ENCODE assay signal across 14 cellular contexts in the genomic region with DNA sequence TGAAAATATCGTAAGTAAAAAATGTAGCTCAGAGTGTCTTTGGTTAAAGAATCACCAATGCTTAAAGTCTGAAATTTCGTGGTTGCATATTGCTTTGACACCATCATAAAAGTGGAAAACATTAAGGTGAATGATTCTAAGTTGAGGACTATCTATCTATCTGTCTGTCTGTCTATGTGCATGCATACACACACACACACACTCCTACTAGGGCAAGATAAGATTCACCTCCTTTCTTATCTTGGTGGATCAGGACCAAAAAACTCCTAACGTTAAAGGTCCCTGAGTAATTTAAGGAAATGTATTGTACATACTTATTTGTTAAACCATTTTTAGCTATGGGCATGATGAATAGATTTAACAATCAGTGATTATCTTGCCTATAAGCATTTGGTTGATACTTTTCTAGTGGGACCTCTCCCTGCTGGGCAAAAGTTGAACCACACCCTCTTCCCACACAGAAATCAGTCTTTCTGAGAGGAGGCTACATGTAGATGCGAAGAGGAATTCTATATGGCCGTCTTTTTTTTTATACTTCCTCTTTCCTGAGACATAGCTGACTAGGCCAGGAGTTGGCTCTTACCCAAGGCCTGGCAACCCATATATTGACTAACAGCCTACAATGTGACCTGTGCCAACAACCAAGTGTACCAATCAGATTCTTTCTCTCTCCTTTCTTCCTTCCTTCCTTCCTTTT. TPM values are rescaled to one million over a fixed set of nuclear protein-coding genes. Genes with fewer than 3 reads are reported as not detected.
DNase-seq lines count a peak whose midpoint lies in the region; ATAC-seq and TF ChIP-seq lines count a peak whose summit lies in the region.
"Had no signal": no experiment of that assay in that cellular context is flagged by ENCODE, and none has a peak within 500 bp of the region (broad histone marks: within the 10 kb centered on the region; RNA-seq: fewer than 3 reads in every experiment).

No MANE protein-coding gene starts in this region.

- no peak overlapping the region for H3K4me3 Mint-ChIP-seq in activated T-cell treated with anti-CD3 and anti-CD28 coated beads, Interleukin-2, amount 50 U/mL, for 24 hours
- H3K4me3 Mint-ChIP-seq in T-helper 17 cell, result no peak overlapping the region
- H3K4me3 Mint-ChIP-seq: T-helper 2 cell treated with Interferon-gamma antibody and Interleukin-4, amounts not matched to agents 5 μg/mL and 100 μg/mL, for 36 hours had no signal

- DNase-seq in activated T-cell treated with anti-CD3 and anti-CD28 coated beads, Interleukin-2, amount 50 U/mL, for 24 hours, result no peak
- DNase-seq in activated T-cell treated with anti-CD3 and anti-CD28 coated beads, Interleukin-2, amount 50 U/mL, for 1 hour, result no peak
- DNase-seq in T-helper 17 cell, result no peak
- DNase-seq in left cardiac atrium, result peak; percentile 37
- DNase-seq in thoracic aorta (ENCODE audit: low spot score), result no peak
- DNase-seq in mesenteric fat pad (ENCODE audit: low spot score), result no peak
- no peak for DNase-seq in dedifferentiated amniotic fluid mesenchymal stem cell (ENCODE audit: extremely low spot score)
- no peak for DNase-seq in sigmoid colon
- DNase-seq: activated gamma-delta T cell treated with Interleukin-2 at 50 U/mL for 16 hours; esophagus squamous epithelium; H7; NCI-H446; stimulated activated CD4-positive, alpha-beta T cell treated with anti-CD3 and anti-CD28 coated beads, Interleukin-1b, Interleukin-23, amount 100 ng/mL, for 48 hours had no signal

- no peak overlapping the region for H3K4me3 ChIP-seq in thoracic aorta
- H3K4me3 ChIP-seq in sigmoid colon, result no peak overlapping the region
- H3K4me3 ChIP-seq: esophagus squamous epithelium had no signal

- H3K9me3 Mint-ChIP-seq in activated T-cell treated with anti-CD3 and anti-CD28 coated beads, Interleukin-2, amount 50 U/mL, for 24 hours, result no peaks in the 10 kb centered on the region
- H3K9me3 Mint-ChIP-seq: T-helper 2 cell treated with Interferon-gamma antibody and Interleukin-4, amounts not matched to agents 5 μg/mL and 100 μg/mL, for 36 hours had no signal

- TF ChIP-seq CTCF in thoracic aorta (IDR thresholded peaks at IDR 0.05) (peak; percentile 21), sigmoid colon (IDR thresholded peaks at IDR 0.05) (no peak)

- H3K36me3 ChIP-seq in thoracic aorta, result peaks cover 10% of the 10 kb centered on the region
- peaks cover 0 to 58% (median 4%) of the 10 kb centered on the region in 4 donors for H3K36me3 ChIP-seq in sigmoid colon

- TF ChIP-seq EP300 in sigmoid colon (IDR thresholded peaks at IDR 0.05), result no peak

- H3K27me3 ChIP-seq in thoracic aorta (replicated peaks; ENCODE audit: insufficient read depth) (no peaks in the 10 kb centered on the region), sigmoid colon (no peaks in the 10 kb centered on the region)
- H3K27me3 ChIP-seq: esophagus squamous epithelium had no signal

- peaks cover 31% of the 10 kb centered on the region for H3K4me1 Mint-ChIP-seq in activated T-cell treated with anti-CD3 and anti-CD28 coated beads, Interleukin-2, amount 50 U/mL, for 24 hours (ENCODE audit: low read depth)
- peaks cover 16% of the 10 kb centered on the region for H3K4me1 Mint-ChIP-seq in T-helper 17 cell

- peak overlapping the region; percentile 27 for H3K27ac Mint-ChIP-seq in activated T-cell treated with anti-CD3 and anti-CD28 coated beads, Interleukin-2, amount 50 U/mL, for 24 hours
- no peak overlapping the region for H3K27ac Mint-ChIP-seq in T-helper 17 cell
- H3K27ac Mint-ChIP-seq: T-helper 2 cell treated with Interferon-gamma antibody and Interleukin-4, amounts not matched to agents 5 μg/mL and 100 μg/mL, for 36 hours had no signal

- ATAC-seq in T-helper 17 cell (peak; percentile 21), left cardiac atrium (peak in 1 of 2 donors; percentile 39), thoracic aorta (ENCODE audit: insufficient number of reproducible peaks, low FRiP score, low read depth) (no peak)

- WGBS in sigmoid colon, 2 donors, result 46 to 66% methylated on average over 5 of the region's 5 CpGs

- H3K4me1 ChIP-seq in thoracic aorta (ENCODE audit: control insufficient read depth in 1 of 2, low read depth in 2 of 2), result peaks cover 6 to 18% of the 10 kb centered on the region in 2 donors
- peaks cover 0 to 31% (median 11%) of the 10 kb centered on the region in 4 donors for H3K4me1 ChIP-seq in sigmoid colon

- no peaks in the 10 kb centered on the region for H3K27me3 Mint-ChIP-seq in activated T-cell treated with anti-CD3 and anti-CD28 coated beads, Interleukin-2, amount 50 U/mL, for 24 hours
- H3K27me3 Mint-ChIP-seq in T-helper 17 cell, result no peaks in the 10 kb centered on the region

- intact Hi-C loops in left cardiac atrium (cut with DNase I), result loop anchor here in 1 of 2 donors (10.0 kb wide), 1 partner anchor 555 kb away; no protein-coding TSS in a partner anchor
- intact Hi-C loops in sigmoid colon (cut with DNase I), result no loop called here

- peaks cover 73% of the 10 kb centered on the region for H3K36me3 Mint-ChIP-seq in activated T-cell treated with anti-CD3 and anti-CD28 coated beads, Interleukin-2, amount 50 U/mL, for 24 hours (ENCODE audit: low read depth)
- H3K36me3 Mint-ChIP-seq in T-helper 17 cell (ENCODE audit: low read depth), result peaks cover 2% of the 10 kb centered on the region

- H3K9me3 ChIP-seq in T-helper 17 cell (ENCODE audit: control insufficient read depth, low read length, poor library complexity, severe bottlenecking) (no peaks in the 10 kb centered on the region), thoracic aorta (no peaks in the 10 kb centered on the region), sigmoid colon (no peaks in the 10 kb centered on the region)
- H3K9me3 ChIP-seq: esophagus squamous epithelium had no signal

- H3K27ac ChIP-seq in thoracic aorta, result no peak overlapping the region
- no peak overlapping the region for H3K27ac ChIP-seq in sigmoid colon
- H3K27ac ChIP-seq: esophagus squamous epithelium had no signal

- no peak for TF ChIP-seq POLR2A in sigmoid colon (IDR thresholded peaks at IDR 0.05)

RNA-seq across cellular contexts. Expression of gene LLPH, which starts 19.3 kb away (rescaled TPM):
- 10 to 100 TPM; 20.7 to 24.0 TPM for total RNA-seq in T-helper 17 cell
- 10 to 100 TPM; 14.9 to 21.0 TPM for total RNA-seq in left cardiac atrium
- 1 to 10 TPM; 5.0 to 8.1 TPM for total RNA-seq in thoracic aorta
- total RNA-seq in mesenteric fat pad, result 25.4 TPM
- total RNA-seq in sigmoid colon, result 10 to 100 TPM in 1 of 4 donors, 1 to 10 TPM in 3; 5.0 to 10.3 (median 6.7) TPM
- 10 to 100 TPM; 27.2 to 30.6 (median 27.5) TPM for polyA plus RNA-seq in sigmoid colon

RNA-seq across cellular contexts. Expression of gene TMBIM4, which starts 19.9 kb away (rescaled TPM):
- 10 to 100 TPM; 44.4 to 47.5 TPM for total RNA-seq in T-helper 17 cell
- total RNA-seq in left cardiac atrium, result 100 to 1,000 TPM in 1 of 2 donors, 10 to 100 TPM in 1; 92.2 to 101 TPM
- total RNA-seq in thoracic aorta, result 100 to 1,000 TPM; 114 to 161 TPM
- total RNA-seq in mesenteric fat pad, result 146 TPM
- 100 to 1,000 TPM; 142 to 200 (median 160) TPM for total RNA-seq in sigmoid colon
- polyA plus RNA-seq in sigmoid colon, result 100 to 1,000 TPM in 1 of 3 donors, 10 to 100 TPM in 2; 77.2 to 169 (median 78.7) TPM
- total RNA-seq: H7 had no signal

RNA-seq across cellular contexts. Expression of gene IRAK3, which starts 39.2 kb away (rescaled TPM):
- total RNA-seq in T-helper 17 cell (1 to 10 TPM; 1.5 to 2.4 TPM), left cardiac atrium (10 to 100 TPM; 11.9 to 16.7 TPM), thoracic aorta (10 to 100 TPM; 29.8 to 67.9 TPM), mesenteric fat pad (58.9 TPM), sigmoid colon (10 to 100 TPM in 3 of 4 donors, 1 to 10 TPM in 1; 9.4 to 17.1 (median 15.5) TPM)
- polyA plus RNA-seq in sigmoid colon, result 1 to 10 TPM; 1.4 to 4.4 (median 1.8) TPM
